Comparison of ENCODE assay signal across 20 cellular contexts in genomic region chr5:132105688-132106087, GRCh38. TPM values are rescaled to one million over a fixed set of nuclear protein-coding genes. Genes with fewer than 3 reads are reported as not detected.
"Had no signal": no experiment of that assay in that cellular context is flagged by ENCODE, and none has a peak within 500 bp of the region (broad histone marks: within the 10 kb centered on the region; RNA-seq: fewer than 3 reads in every experiment).

No MANE protein-coding gene starts in this region.

- H3K36me3 Mint-ChIP-seq: neural progenitor cell had no signal

- H3K4me2 ChIP-seq: neural progenitor cell had no signal

- H3K27me3 ChIP-seq: dorsolateral prefrontal cortex, gastroesophageal sphincter, heart right ventricle, neural progenitor cell, ovary, thyroid gland had no signal

- H3K36me3 ChIP-seq: gastroesophageal sphincter, heart right ventricle, neural progenitor cell, ovary, thyroid gland had no signal

- H3K9me3 ChIP-seq: gastroesophageal sphincter, heart right ventricle, ovary, thyroid gland had no signal

- DNase-seq: activated CD4-positive, CD25-positive, alpha-beta regulatory T cell; activated effector memory CD4-positive, alpha-beta T cell treated with Interleukin-2 at 50 U/mL for 16 hours; activated naive CD4-positive, alpha-beta T cell treated with anti-CD3 and anti-CD28 coated beads, Interleukin-2, amount 50 U/mL, for 16 hours; amniotic stem cell; dorsolateral prefrontal cortex; endodermal cell; heart right ventricle; left colon; midbrain; ovary; thyroid gland had no signal

- H3K4me1 ChIP-seq: neural progenitor cell had no signal

- H3K4me1 Mint-ChIP-seq: endodermal cell, neural progenitor cell had no signal

- H3K4me3 ChIP-seq: dorsolateral prefrontal cortex, gastroesophageal sphincter, heart right ventricle, lung, neural progenitor cell, ovary, thyroid gland had no signal

- ATAC-seq: gastroesophageal sphincter, heart right ventricle, left colon, sciatic nerve had no signal

- H3K9ac ChIP-seq: neural progenitor cell had no signal

- H3K4me3 Mint-ChIP-seq: endodermal cell, neural progenitor cell had no signal

- H3K27ac ChIP-seq: dorsolateral prefrontal cortex, gastroesophageal sphincter, heart right ventricle, neural progenitor cell, ovary, thyroid gland had no signal

- H3K27ac Mint-ChIP-seq: endodermal cell, neural progenitor cell had no signal

- H2AFZ ChIP-seq: neural progenitor cell had no signal

RNA-seq across cellular contexts. Expression of gene CSF2, which starts 32.1 kb away (rescaled TPM):
- total RNA-seq: cardiac septum, dorsolateral prefrontal cortex, endodermal cell, heart right ventricle, left colon, myocyte, pulmonary artery endothelial cell, sciatic nerve, thyroid gland, urinary bladder had no signal
- polyA plus RNA-seq: heart right ventricle, ovary, urinary bladder had no signal

RNA-seq across cellular contexts. Expression of gene IL3, which starts 45.2 kb away (rescaled TPM):
- total RNA-seq: cardiac septum, dorsolateral prefrontal cortex, endodermal cell, epithelial cell of proximal tubule, gastroesophageal sphincter, heart right ventricle, left colon, lung, myocyte, ovary, pulmonary artery endothelial cell, sciatic nerve, thyroid gland, urinary bladder had no signal
- polyA plus RNA-seq: heart right ventricle, lung, ovary, urinary bladder had no signal
